8 cellular contexts compared by ENCODE assay signal in genomic region chr22:38871360-38872171, GRCh38. TPM values are rescaled to one million over a fixed set of nuclear protein-coding genes. Genes with fewer than 3 reads are reported as not detected.
DNase-seq lines count a peak whose midpoint lies in the region; ATAC-seq and TF ChIP-seq lines count a peak whose summit lies in the region.

No MANE protein-coding gene starts in this region.

- H3K9ac ChIP-seq in DND-41 (ENCODE audit: low read depth, low read length), result peak overlapping the region; percentile 70
- H3K9ac ChIP-seq in SK-N-MC (ENCODE audit: insufficient read length), result peak overlapping the region; percentile 92

- H4K20me1 ChIP-seq in DND-41 (ENCODE audit: insufficient read depth, low read length), result peaks cover 35% of the 10 kb centered on the region

- H3K79me2 ChIP-seq in DND-41 (ENCODE audit: insufficient read depth, low read length), result peaks cover 38% of the 10 kb centered on the region

- DNase-seq in DND-41, result peak; percentile 37
- DNase-seq in HFF-Myc (ENCODE audit: extremely low read depth, low read depth), result no peak
- no peak for DNase-seq in SK-N-MC (ENCODE audit: low read depth, low spot score)
- peak; percentile 55 for DNase-seq in chondrocyte (ENCODE audit: low spot score)
- DNase-seq in right lobe of liver, result peak in 2 of 3 donors; percentile 39 to 59
- peak; percentile 49 to 50 for DNase-seq in stimulated activated naive CD8-positive, alpha-beta T cell treated with anti-CD3 and anti-CD28 coated beads, Interleukin-15, amount 100 ng/mL, for 72 hours
- no peak for DNase-seq in cerebellar nuclear complex (lab: John Stamatoyannopoulos, UW)

- peaks cover 29% of the 10 kb centered on the region for H3K4me1 Mint-ChIP-seq in chondrocyte (ENCODE audit: low read depth)
- H3K4me1 Mint-ChIP-seq in stimulated activated naive CD8-positive, alpha-beta T cell treated with anti-CD3 and anti-CD28 coated beads, Interleukin-15, amount 100 ng/mL, for 72 hours, result peaks cover 71% of the 10 kb centered on the region

- H3K9me3 ChIP-seq in DND-41 (ENCODE audit: insufficient read depth, low read length, severe bottlenecking) (no peaks in the 10 kb centered on the region), SK-N-MC (ENCODE audit: low read depth, low read length) (no peaks in the 10 kb centered on the region), right lobe of liver (no peaks in the 10 kb centered on the region)

- 3% methylated on average over 6 of the region's 77 CpGs for WGBS in right lobe of liver (ENCODE audit: insufficient coverage, low coverage, low lambda C conversion rate, missing lambda C conversion rate)

- H3K4me2 ChIP-seq in DND-41 (ENCODE audit: insufficient read depth, low read length), result peak overlapping the region; percentile 72

- ATAC-seq in DND-41 (ENCODE audit: insufficient read depth, low read depth) (peak; percentile 20; the same call in 2 of the 3 replicates), right lobe of liver (peak in 2 of 4 donors; percentile 14 to 15), GM18868 (IDR thresholded peaks at IDR 0.05; ENCODE audit: unreplicated experiment) (no peak)
- ATAC-seq in stimulated activated naive CD8-positive, alpha-beta T cell treated with anti-CD3 and anti-CD28 coated beads, Interleukin-15, amount 100 ng/mL, for 72 hours, result peak; percentile 13

- peak overlapping the region; percentile 75 for H2AFZ ChIP-seq in DND-41 (ENCODE audit: low read depth, low read length)

- TF ChIP-seq POLR2A in right lobe of liver (IDR thresholded peaks at IDR 0.05), result no peak

- H3K4me3 Mint-ChIP-seq in chondrocyte (ENCODE audit: unreplicated experiment), result peak overlapping the region; percentile 89
- H3K4me3 Mint-ChIP-seq in stimulated activated naive CD8-positive, alpha-beta T cell treated with anti-CD3 and anti-CD28 coated beads, Interleukin-15, amount 100 ng/mL, for 72 hours, result peak overlapping the region; percentile 96 to 97

- H3K27me3 ChIP-seq in DND-41 (ENCODE audit: insufficient read depth, low read length, poor library complexity) (peaks cover 36% of the 10 kb centered on the region), right lobe of liver (no peaks in the 10 kb centered on the region)

- H3K27ac Mint-ChIP-seq in chondrocyte (ENCODE audit: unreplicated experiment), result peak overlapping the region; percentile 87
- peak overlapping the region; percentile 88 to 91 for H3K27ac Mint-ChIP-seq in stimulated activated naive CD8-positive, alpha-beta T cell treated with anti-CD3 and anti-CD28 coated beads, Interleukin-15, amount 100 ng/mL, for 72 hours

- H3K36me3 Mint-ChIP-seq in chondrocyte (ENCODE audit: low read depth), result no peaks in the 10 kb centered on the region

- TF ChIP-seq CTCF in DND-41 (IDR thresholded peaks at IDR 0.05; ENCODE audit: borderline replicate concordance, extremely low read depth, low read length, poor library complexity, severe bottlenecking) (no peak), HFF-Myc (IDR thresholded peaks at IDR 0.05; ENCODE audit: low read depth, low read length, missing control alignments) (no peak), chondrocyte (IDR thresholded peaks at IDR 0.05) (no peak), right lobe of liver (IDR thresholded peaks at IDR 0.05) (no peak)

- intact Hi-C loops in right lobe of liver (cut with DNase I), result no loop called here

- H3K36me3 ChIP-seq in DND-41 (ENCODE audit: insufficient read depth, low read length) (peaks cover 38% of the 10 kb centered on the region), SK-N-MC (ENCODE audit: insufficient read depth, low read length) (peaks cover 41% of the 10 kb centered on the region), right lobe of liver (peaks cover 0 to 3% (median 0%) of the 10 kb centered on the region in 4 donors)

- peak overlapping the region; percentile 75 for H3K27ac ChIP-seq in DND-41 (ENCODE audit: low read length)
- H3K27ac ChIP-seq in SK-N-MC, result peak overlapping the region; percentile 93
- H3K27ac ChIP-seq in right lobe of liver, result peak overlapping the region; percentile 39 to 63 (median 43)

- no peaks in the 10 kb centered on the region for H3K9me3 Mint-ChIP-seq in chondrocyte (ENCODE audit: low read depth)
- H3K9me3 Mint-ChIP-seq in stimulated activated naive CD8-positive, alpha-beta T cell treated with anti-CD3 and anti-CD28 coated beads, Interleukin-15, amount 100 ng/mL, for 72 hours, result no peaks in the 10 kb centered on the region

- H3K27me3 Mint-ChIP-seq in chondrocyte (ENCODE audit: low read depth), result no peaks in the 10 kb centered on the region
- H3K27me3 Mint-ChIP-seq in stimulated activated naive CD8-positive, alpha-beta T cell treated with anti-CD3 and anti-CD28 coated beads, Interleukin-15, amount 100 ng/mL, for 72 hours, result no peaks in the 10 kb centered on the region

- H3K4me3 ChIP-seq in DND-41 (ENCODE audit: low read depth in 1 of 2, low read length in 2 of 2) (peak overlapping the region; percentile 54 to 93), HFF-Myc (replicated peaks; ENCODE audit: low read depth, low read length) (peak overlapping the region; percentile 78), SK-N-MC (peak overlapping the region; percentile 87), right lobe of liver (peak overlapping the region; percentile 70 to 82 (median 71))

- H3K4me1 ChIP-seq in DND-41 (ENCODE audit: insufficient read depth, low read length) (peaks cover 40% of the 10 kb centered on the region), right lobe of liver (peaks cover 0 to 21% (median 0%) of the 10 kb centered on the region in 4 donors)

RNA-seq across cellular contexts. Expression of gene CBX6, which starts 0.5 kb away (rescaled TPM):
- total RNA-seq in chondrocyte, result 80.1 to 110 TPM (median 82.9 TPM) in 3 replicates
- total RNA-seq in right lobe of liver, result 10 to 100 TPM in 4 of 6 experiments, 1 to 10 TPM in 2; 7.8 to 22.5 (median 12.1) TPM

RNA-seq across cellular contexts. Expression of gene NPTXR, which starts 27.7 kb away (rescaled TPM):
- total RNA-seq in chondrocyte, result 23.4 to 37.5 TPM (median 35.0 TPM) in 3 replicates
- total RNA-seq in right lobe of liver, result under 1 TPM; 0.18 to 0.68 (median 0.28) TPM

Comparison
In these comparisons a context has a peak if more than half of its experiments do, and no peak if none do; other contexts are left out.
1. DNase-seq: peak in DND-41 (single experiment), chondrocyte (single experiment), right lobe of liver (2 of 3) and stimulated activated naive CD8-positive, alpha-beta T cell treated with anti-CD3 and anti-CD28 coated beads, Interleukin-15, amount 100 ng/mL, for 72 hours (2 of 2); none in HFF-Myc (single experiment), SK-N-MC (single experiment) and cerebellar nuclear complex (0 of 2).
2. H3K27ac ChIP-seq: peak in every context shown above with its lines; median percentile 93 in SK-N-MC; 75 in DND-41; 43 in right lobe of liver.
3. RNA of gene NPTXR, which starts 27.7 kb away (total RNA-seq): 23.4 to 37.5 TPM in chondrocyte; 0.18 to 0.68 TPM in right lobe of liver; every median in the first group is over 10 times any median in the second.
4. Peak in every context shown above with its lines, with median percentiles within 50 percentile points of each other: H3K4me3 ChIP-seq.